In the genomic region with DNA sequence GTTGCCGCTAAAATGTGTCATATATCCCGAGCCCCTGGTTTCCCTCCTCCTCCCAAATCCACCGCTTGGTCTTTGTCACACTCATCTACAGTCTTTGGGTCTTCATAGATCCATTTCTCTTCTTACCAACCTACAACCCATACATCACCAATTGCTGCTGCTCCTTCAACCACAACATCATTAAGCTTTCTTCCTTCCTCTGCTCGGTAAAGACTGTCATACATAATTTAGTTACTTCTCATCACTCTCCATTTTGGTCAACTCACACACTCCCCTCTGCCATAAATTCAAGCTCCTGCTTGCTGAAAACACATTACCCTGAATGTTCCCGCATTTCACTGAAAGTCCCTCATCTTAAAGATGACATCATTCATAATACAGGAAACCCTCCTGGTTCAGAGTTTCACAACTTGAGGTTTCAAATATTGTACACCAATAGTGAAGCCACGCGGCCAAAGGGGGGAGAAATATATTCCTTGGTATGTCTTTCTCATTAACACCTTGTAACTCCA, we compare ENCODE assay signal across 7 cellular contexts. TPM values are rescaled to one million over a fixed set of nuclear protein-coding genes. Genes with fewer than 3 reads are reported as not detected.
A peak's percentile ranks its signal among the peaks of the same experiment; 100 is the strongest.
DNase-seq lines count a peak whose midpoint lies in the region; ATAC-seq and TF ChIP-seq lines count a peak whose summit lies in the region.

No MANE protein-coding gene starts in this region.

- peaks cover 10% of the 10 kb centered on the region; the same call in 1 of the 2 replicates for H3K79me2 ChIP-seq in PC-9 (ENCODE audit: low read depth)

- H3K4me3 ChIP-seq in PC-9, result no peak overlapping the region

- no peak overlapping the region; the same call in 1 of the 2 replicates for H3K4me2 ChIP-seq in PC-9

- H2AFZ ChIP-seq in PC-9, result no peak overlapping the region

- H3K27ac Mint-ChIP-seq in activated CD8-positive, alpha-beta T cell treated with anti-CD3 and anti-CD28 coated beads, Interleukin-2, amount 10 ng/mL, durations not matched to agents 7 days and 5 days, result peak overlapping the region; percentile 93

- BruUV-seq in PC-9 (replicated peaks; lab: Mats Ljungman, UMichigan), result no TSS peak

- no peaks in the 10 kb centered on the region for H3K9me3 Mint-ChIP-seq in activated CD8-positive, alpha-beta T cell treated with anti-CD3 and anti-CD28 coated beads, Interleukin-2, amount 10 ng/mL, durations not matched to agents 7 days and 5 days (ENCODE audit: insufficient read depth)

- CTCF ChIA-PET in activated CD8-positive, alpha-beta T cell treated with anti-CD3 and anti-CD28 coated beads, Interleukin-2, amount 10 ng/mL, durations not matched to agents 7 days and 5 days (lab: Charles Lee), result interaction anchor here (1.0 to 1.6 kb wide), 4 partner anchors 10 to 480 kb away, joined by 3 to 8 read pairs (median 4); no protein-coding TSS in a partner anchor
- CTCF ChIA-PET in PC-9 (lab: Charles Lee), result interaction anchor here (0.6 kb wide), 1 partner anchor 113 kb away, joined by 6 read pairs; no protein-coding TSS in a partner anchor

- H4K20me1 ChIP-seq in PC-9 (ENCODE audit: insufficient read depth), result no peaks in the 10 kb centered on the region

- no peaks in the 10 kb centered on the region for H3K9me3 ChIP-seq in PC-9 (ENCODE audit: insufficient read depth, low read depth)

- no peaks in the 10 kb centered on the region for H3K9me2 ChIP-seq in PC-9 (ENCODE audit: insufficient read depth)

- ATAC-seq in GM19438 (IDR thresholded peaks at IDR 0.05; ENCODE audit: low read depth, unreplicated experiment), result peak; percentile 23
- ATAC-seq in HG03108 (IDR thresholded peaks at IDR 0.05; ENCODE audit: unreplicated experiment), result peak; percentile 24
- ATAC-seq in activated CD8-positive, alpha-beta T cell treated with anti-CD3 and anti-CD28 coated beads, Interleukin-2, amount 10 ng/mL, durations not matched to agents 7 days and 5 days, result no peak
- ATAC-seq in HG03521 (IDR thresholded peaks at IDR 0.05; ENCODE audit: unreplicated experiment), result no peak

- intact Hi-C loops in PC-9 (cut with micrococcal nuclease; ENCODE audit: unreplicated experiment), result loop anchor here (2.0 kb wide), 1 partner anchor 112 kb away; no protein-coding TSS in a partner anchor

- H3K27ac ChIP-seq in PC-9, result no peak overlapping the region

- H3K4me3 Mint-ChIP-seq in activated CD8-positive, alpha-beta T cell treated with anti-CD3 and anti-CD28 coated beads, Interleukin-2, amount 10 ng/mL, durations not matched to agents 7 days and 5 days, result peak overlapping the region; percentile 84

- H3K36me3 Mint-ChIP-seq in activated CD8-positive, alpha-beta T cell treated with anti-CD3 and anti-CD28 coated beads, Interleukin-2, amount 10 ng/mL, durations not matched to agents 7 days and 5 days (ENCODE audit: low read depth), result peaks cover 13% of the 10 kb centered on the region

- 0 out of 2 replicates have a peak, but pooled peaks cover 4% of the 10 kb centered on the region for H3K4me1 ChIP-seq in PC-9 (replicated peaks; ENCODE audit: insufficient read depth)

- no peaks in the 10 kb centered on the region for H3F3A ChIP-seq in PC-9 (ENCODE audit: insufficient read depth, low read depth)

- H3K27me3 Mint-ChIP-seq in activated CD8-positive, alpha-beta T cell treated with anti-CD3 and anti-CD28 coated beads, Interleukin-2, amount 10 ng/mL, durations not matched to agents 7 days and 5 days (ENCODE audit: low read depth), result peaks cover 6% of the 10 kb centered on the region

- H3K36me3 ChIP-seq in PC-9 (ENCODE audit: low read depth), result no peaks in the 10 kb centered on the region

- POLR2A ChIA-PET in activated CD8-positive, alpha-beta T cell treated with anti-CD3 and anti-CD28 coated beads, Interleukin-2, amount 10 ng/mL, durations not matched to agents 7 days and 5 days (lab: Charles Lee), result interaction anchor here (0.5 to 1.6 kb wide), 5 partner anchors 42 to 585 kb away, joined by 3 to 6 read pairs (median 3); a partner anchor contains a TSS
- POLR2A ChIA-PET in PC-9 (lab: Charles Lee; ENCODE audit: unreplicated experiment), result no interaction called here

- TF ChIP-seq CTCF in PC-9 (conservative IDR thresholded peaks at IDR 0.05), result no peak

- H3K4me1 Mint-ChIP-seq in activated CD8-positive, alpha-beta T cell treated with anti-CD3 and anti-CD28 coated beads, Interleukin-2, amount 10 ng/mL, durations not matched to agents 7 days and 5 days (ENCODE audit: low read depth), result peaks cover 40% of the 10 kb centered on the region

- DNase-seq in activated CD8-positive, alpha-beta T cell treated with anti-CD3 and anti-CD28 coated beads, Interleukin-2, amount 10 ng/mL, durations not matched to agents 7 days and 5 days, result peak; percentile 46
- peak; percentile 19 for DNase-seq in stimulated activated CD4-positive, alpha-beta T cell treated with anti-CD3 and anti-CD28 coated beads, Interleukin-2, amount 100 ng/mL, for 4 hours (ENCODE audit: low read depth)
- DNase-seq in PC-9 (no peak), mucosa of gallbladder (ENCODE audit: low spot score) (no peak)

- 0 out of 2 replicates have a peak, but pooled peaks cover 3% of the 10 kb centered on the region for H3K27me3 ChIP-seq in PC-9 (ENCODE audit: insufficient read depth, low read depth)

RNA-seq across cellular contexts. Expression of a gene that starts 1.7 kb away (rescaled TPM):
- total RNA-seq in activated CD8-positive, alpha-beta T cell treated with anti-CD3 and anti-CD28 coated beads, Interleukin-2, amount 10 ng/mL, durations not matched to agents 7 days and 5 days, result 10 to 100 TPM; 74.4 to 75.5 TPM
- total RNA-seq in PC-9 (2021), result 116 and 117 TPM in 2 replicates
- total RNA-seq in mucosa of gallbladder, result 141 TPM

Comparison
In these comparisons a context has a peak if more than half of its experiments do, and no peak if none do; other contexts are left out.
1. ATAC-seq: peak in GM19438 (single experiment) and HG03108 (single experiment); none in activated CD8-positive, alpha-beta T cell treated with anti-CD3 and anti-CD28 coated beads, Interleukin-2, amount 10 ng/mL, durations not matched to agents 7 days and 5 days (single experiment) and HG03521 (single experiment).
2. DNase-seq: peak in activated CD8-positive, alpha-beta T cell treated with anti-CD3 and anti-CD28 coated beads, Interleukin-2, amount 10 ng/mL, durations not matched to agents 7 days and 5 days (single experiment) and stimulated activated CD4-positive, alpha-beta T cell treated with anti-CD3 and anti-CD28 coated beads, Interleukin-2, amount 100 ng/mL, for 4 hours (single experiment); none in PC-9 (0 of 2) and mucosa of gallbladder (single experiment).